In genomic region chr1:202623075-202623474, GRCh38 we compare ENCODE assay signal across 13 cellular contexts.
DNase-seq lines count a peak whose midpoint lies in the region; ATAC-seq and TF ChIP-seq lines count a peak whose summit lies in the region.
"Had no signal": no experiment of that assay in that cellular context is flagged by ENCODE, and none has a peak within 500 bp of the region (broad histone marks: within the 10 kb centered on the region; RNA-seq: fewer than 3 reads in every experiment).

No MANE protein-coding gene starts in this region.

- no peak overlapping the region for H3K4me3 ChIP-seq in left ventricle myocardium inferior
- no peak overlapping the region for H3K4me3 ChIP-seq in skeletal muscle satellite cell (ENCODE audit: low read length)

- H3K9ac ChIP-seq in skeletal muscle satellite cell (ENCODE audit: low read depth, low read length): no peak overlapping the region

- H3K27me3 ChIP-seq in left ventricle myocardium inferior (ENCODE audit: low read depth) (no peaks in the 10 kb centered on the region), skeletal muscle satellite cell (ENCODE audit: control insufficient read depth, insufficient read depth, low read length) (peaks cover 9% of the 10 kb centered on the region)

- ATAC-seq in WTC11: no peak
- no peak for ATAC-seq in HG03095 (IDR thresholded peaks at IDR 0.05; ENCODE audit: unreplicated experiment)
- ATAC-seq: left colon, Panc1 had no signal

- H3K36me3 Mint-ChIP-seq in WTC11: no peaks in the 10 kb centered on the region
- no peaks in the 10 kb centered on the region for H3K36me3 Mint-ChIP-seq in T-helper 2 cell treated with Interferon-gamma antibody and Interleukin-4, amounts not matched to agents 5 μg/mL and 100 μg/mL, for 36 hours (ENCODE audit: low read depth)

- H3K27ac ChIP-seq in left ventricle myocardium inferior (replicated peaks): peak overlapping the region; percentile 36

- H3K4me3 Mint-ChIP-seq in WTC11: no peak overlapping the region
- H3K4me3 Mint-ChIP-seq in T-helper 2 cell treated with Interferon-gamma antibody and Interleukin-4, amounts not matched to agents 5 μg/mL and 100 μg/mL, for 36 hours: no peak overlapping the region

- TF ChIP-seq CTCF in WTC11 (IDR thresholded peaks at IDR 0.05) (no peak), left ventricle myocardium inferior (IDR thresholded peaks at IDR 0.05; ENCODE audit: borderline replicate concordance) (no peak)

- H3K4me2 ChIP-seq in skeletal muscle satellite cell (ENCODE audit: low read length): peak overlapping the region; percentile 49

- POLR2A ChIA-PET in WTC11 (lab: Charles Lee): no interaction called here

- H3K4me1 ChIP-seq in left ventricle myocardium inferior: peaks cover 50% of the 10 kb centered on the region
- peaks cover 22% of the 10 kb centered on the region for H3K4me1 ChIP-seq in skeletal muscle satellite cell (ENCODE audit: control insufficient read depth, insufficient read depth, low read length)

- no peaks in the 10 kb centered on the region for H3K27me3 Mint-ChIP-seq in WTC11 (ENCODE audit: low read depth)
- H3K27me3 Mint-ChIP-seq in T-helper 2 cell treated with Interferon-gamma antibody and Interleukin-4, amounts not matched to agents 5 μg/mL and 100 μg/mL, for 36 hours (ENCODE audit: low read depth): peaks cover 17% of the 10 kb centered on the region

- no peaks in the 10 kb centered on the region for H3K9me3 Mint-ChIP-seq in WTC11
- no peaks in the 10 kb centered on the region for H3K9me3 Mint-ChIP-seq in T-helper 2 cell treated with Interferon-gamma antibody and Interleukin-4, amounts not matched to agents 5 μg/mL and 100 μg/mL, for 36 hours

- CTCF ChIA-PET in WTC11 (lab: Charles Lee): interaction anchor here (1.1 to 2.1 kb wide), 4 partner anchors 15 to 122 kb away, joined by 3 to 7 read pairs (median 4); no protein-coding TSS in a partner anchor

- peaks cover 36% of the 10 kb centered on the region for H3K4me1 Mint-ChIP-seq in WTC11
- peaks cover 3% of the 10 kb centered on the region for H3K4me1 Mint-ChIP-seq in T-helper 2 cell treated with Interferon-gamma antibody and Interleukin-4, amounts not matched to agents 5 μg/mL and 100 μg/mL, for 36 hours (ENCODE audit: low read depth)

- intact Hi-C loops in left ventricle myocardium inferior (cut with micrococcal nuclease): no loop called here

- DNase-seq in HCEC 1CT (peak; percentile 45), WTC11 (ENCODE audit: low spot score) (no peak), left ventricle myocardium inferior (peak; percentile 49), DMS153 (lab: John Stamatoyannopoulos, UW) (no peak)
- no peak for DNase-seq in T-helper 2 cell treated with Interferon-gamma antibody and Interleukin-4, amounts not matched to agents 5 μg/mL and 100 μg/mL, for 36 hours (ENCODE audit: low spot score)
- no peak for DNase-seq in activated CD4-positive, alpha-beta T cell treated with anti-CD3 and anti-CD28 coated beads, Interleukin-2, amount 50 U/mL, for 4 hours
- DNase-seq: amniotic stem cell, GDM1, left colon, NCI-H1694 treated with DMSO at 0.1 percent for 48 hours had no signal

- H3K9me3 ChIP-seq in left ventricle myocardium inferior (replicated peaks) (no peaks in the 10 kb centered on the region), skeletal muscle satellite cell (replicated peaks; ENCODE audit: low read length) (no peaks in the 10 kb centered on the region)

- peak overlapping the region; percentile 47; the same call in 1 of the 2 replicates for H3K27ac Mint-ChIP-seq in WTC11
- no peak overlapping the region for H3K27ac Mint-ChIP-seq in T-helper 2 cell treated with Interferon-gamma antibody and Interleukin-4, amounts not matched to agents 5 μg/mL and 100 μg/mL, for 36 hours

- H3K36me3 ChIP-seq in left ventricle myocardium inferior: no peaks in the 10 kb centered on the region
- H3K36me3 ChIP-seq in skeletal muscle satellite cell (ENCODE audit: insufficient read depth, low read length): no peaks in the 10 kb centered on the region

TF ChIP-seq in WTC11, 78 proteins besides CTCF, POLR2A, EP300 and RAD21:
- no peak for TF ChIP-seq FOXJ3 (CRISPR knock-in tag; IDR thresholded peaks at IDR 0.05; ENCODE audit: borderline replicate concordance)
- TF ChIP-seq SMAD4 (CRISPR knock-in tag; IDR thresholded peaks at IDR 0.05): no peak
- no peak for TF ChIP-seq NFE2L1 (CRISPR knock-in tag; IDR thresholded peaks at IDR 0.05)
- no peak for TF ChIP-seq ZNF396 (CRISPR knock-in tag; IDR thresholded peaks at IDR 0.05; ENCODE audit: borderline replicate concordance)
- peak; percentile 37; the same call in 1 of the 2 replicates for TF ChIP-seq ZNF423 (CRISPR knock-in tag; IDR thresholded peaks at IDR 0.05)
- TF ChIP-seq ZBTB43 (CRISPR knock-in tag; IDR thresholded peaks at IDR 0.05): no peak

Comparison
In these comparisons a context has a peak if more than half of its experiments do, and no peak if none do; other contexts are left out.
1. DNase-seq: peak in HCEC 1CT (single experiment) and left ventricle myocardium inferior (single experiment); none in WTC11 (single experiment), T-helper 2 cell treated with Interferon-gamma antibody and Interleukin-4, amounts not matched to agents 5 μg/mL and 100 μg/mL, for 36 hours (single experiment), activated CD4-positive, alpha-beta T cell treated with anti-CD3 and anti-CD28 coated beads, Interleukin-2, amount 50 U/mL, for 4 hours (0 of 2) and DMS153 (single experiment).